1 cellular context compared by ENCODE assay signal in the genomic region with DNA sequence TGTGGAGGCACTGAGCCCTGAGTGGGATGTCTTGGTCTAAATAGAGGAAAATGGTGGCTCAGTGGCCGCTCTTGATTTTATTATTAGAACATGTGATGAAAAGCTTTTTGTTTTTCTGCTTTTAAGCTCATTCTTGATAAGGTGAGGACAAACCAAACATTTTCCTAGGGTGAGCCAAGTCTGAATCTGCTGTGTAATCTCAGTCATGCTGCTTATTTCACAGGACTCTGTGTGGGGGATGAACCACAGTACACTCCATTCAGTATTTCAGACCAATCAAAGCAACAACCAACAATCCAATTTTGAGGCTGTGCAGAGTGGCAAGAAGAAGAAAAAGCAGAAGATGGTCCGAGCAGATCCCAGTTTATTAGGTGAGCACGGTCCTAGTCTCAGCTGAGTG.
TF ChIP-seq lines count a peak whose summit lies in the region.

No MANE protein-coding gene starts in this region.

TF ChIP-seq in HepG2, 621 proteins besides CTCF, POLR2A, EP300 and RAD21 (continued from another document):
- TF ChIP-seq ZNF713 (CRISPR knock-in tag; IDR thresholded peaks at IDR 0.05) (no peak), EHMT2 (IDR thresholded peaks at IDR 0.05; ENCODE audit: borderline replicate concordance, low read depth, low read length) (no peak)
